ENCODE assay signal across 11 cellular contexts in the genomic region with DNA sequence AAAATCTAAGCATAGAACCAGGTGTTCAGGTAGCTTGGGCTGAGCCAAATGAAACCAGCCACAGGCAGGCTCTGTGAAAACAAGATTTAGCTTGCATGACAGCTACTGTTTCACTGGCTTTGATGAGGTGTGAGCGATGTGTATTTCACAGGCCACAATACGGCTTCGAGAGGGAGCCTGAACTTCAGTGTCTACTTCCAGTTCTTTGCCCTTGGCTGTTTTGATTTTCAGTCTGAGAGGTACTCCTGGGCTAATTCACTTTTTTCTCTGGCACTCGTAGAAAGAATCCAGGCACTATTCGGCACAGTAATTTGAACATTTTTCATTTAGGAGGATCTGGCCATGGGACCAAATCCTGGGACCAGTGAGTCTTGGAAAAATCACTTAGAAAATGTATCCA.
DNase-seq lines count a peak whose midpoint lies in the region; ATAC-seq and TF ChIP-seq lines count a peak whose summit lies in the region.
"Had no signal": no experiment of that assay in that cellular context is flagged by ENCODE, and none has a peak within 500 bp of the region (broad histone marks: within the 10 kb centered on the region; RNA-seq: fewer than 3 reads in every experiment).

No MANE protein-coding gene starts in this region.

- CTCF ChIA-PET in PC-9 (lab: Charles Lee) = interaction anchor here (0.7 to 1.3 kb wide), 2 partner anchors 91 to 633 kb away, joined by 3 to 5 read pairs; no protein-coding TSS in a partner anchor
- CTCF ChIA-PET in CD8-positive, alpha-beta T cell (lab: Charles Lee) = no interaction called here

- H3F3A ChIP-seq in PC-9 (ENCODE audit: insufficient read depth, low read depth) = peaks cover 44% of the 10 kb centered on the region

- peaks cover 51% of the 10 kb centered on the region for H3K4me1 ChIP-seq in PC-9 (replicated peaks; ENCODE audit: insufficient read depth)
- no peaks in the 10 kb centered on the region for H3K4me1 ChIP-seq in CD8-positive, alpha-beta T cell (ENCODE audit: insufficient read depth, low read length)

- no peak for TF ChIP-seq CTCF in PC-9 (conservative IDR thresholded peaks at IDR 0.05)
- no peak for TF ChIP-seq CTCF in CD8-positive, alpha-beta T cell (IDR thresholded peaks at IDR 0.05)

- no peaks in the 10 kb centered on the region for H3K36me3 Mint-ChIP-seq in CD8-positive, alpha-beta T cell
- H3K36me3 Mint-ChIP-seq: naive B cell had no signal

- H3K27ac ChIP-seq in PC-9 (peak overlapping the region; percentile 91), skin epidermis (peak overlapping the region in 20 of 21 experiments; percentile 7 to 87 (median 64))
- H3K27ac ChIP-seq in CD8-positive, alpha-beta T cell (ENCODE audit: low read depth, low read length) = no peak overlapping the region
- H3K27ac ChIP-seq: 22Rv1 had no signal

- H3K4me3 ChIP-seq in PC-9 (no peak overlapping the region), skin epidermis (no peak overlapping the region)
- H3K4me3 ChIP-seq in CD8-positive, alpha-beta T cell (ENCODE audit: low read depth, low read length) = no peak overlapping the region

- DNase-seq in NCI-H2107 treated with DMSO at 0.1 percent for 48 hours (lab: John Stamatoyannopoulos, UW; ENCODE audit: unreplicated experiment) = peak; percentile 49
- DNase-seq in NCI-H2107 (lab: John Stamatoyannopoulos, UW) = no peak
- peak in 1 of 2 experiments; percentile 51 for DNase-seq in PC-9
- no peak for DNase-seq in CD8-positive, alpha-beta T cell
- no peak for DNase-seq in NAMALWA (ENCODE audit: low spot score)
- no peak for DNase-seq in iPS-NIHi11 (ENCODE audit: low spot score)
- DNase-seq: activated CD8-positive, alpha-beta memory T cell treated with anti-CD3 and anti-CD28 coated beads, Interleukin-2, amount 50 U/mL, for 4 hours; naive B cell had no signal

- H3K9me3 Mint-ChIP-seq in CD8-positive, alpha-beta T cell = no peaks in the 10 kb centered on the region
- H3K9me3 Mint-ChIP-seq: naive B cell had no signal

- no peaks in the 10 kb centered on the region for H3K27me3 ChIP-seq in PC-9 (ENCODE audit: insufficient read depth, low read depth)
- H3K27me3 ChIP-seq in CD8-positive, alpha-beta T cell (ENCODE audit: insufficient read depth, low read length) = no peaks in the 10 kb centered on the region

- H3K4me1 Mint-ChIP-seq in CD8-positive, alpha-beta T cell (ENCODE audit: low read depth) = no peaks in the 10 kb centered on the region
- H3K4me1 Mint-ChIP-seq: naive B cell had no signal

- no peaks in the 10 kb centered on the region for H3K9me2 ChIP-seq in PC-9 (ENCODE audit: insufficient read depth)

- no peaks in the 10 kb centered on the region for H3K36me3 ChIP-seq in PC-9 (ENCODE audit: low read depth)
- H3K36me3 ChIP-seq in CD8-positive, alpha-beta T cell (ENCODE audit: insufficient read depth, low read length) = no peaks in the 10 kb centered on the region

- peak overlapping the region; percentile 46 for H3K4me2 ChIP-seq in PC-9

- H3K9me3 ChIP-seq in PC-9 (ENCODE audit: insufficient read depth, low read depth) = no peaks in the 10 kb centered on the region
- no peaks in the 10 kb centered on the region for H3K9me3 ChIP-seq in CD8-positive, alpha-beta T cell (ENCODE audit: low read length)

- peaks cover 2% of the 10 kb centered on the region for H3K27me3 Mint-ChIP-seq in CD8-positive, alpha-beta T cell (ENCODE audit: low read depth)

- peak; percentile 78 for ATAC-seq in esophagus mucosa
- no peak for ATAC-seq in CD8-positive, alpha-beta T cell

- TSS peak; percentile 59 for BruUV-seq in PC-9 (replicated peaks; lab: Mats Ljungman, UMichigan)

- H3K79me2 ChIP-seq in PC-9 (ENCODE audit: low read depth) = no peaks in the 10 kb centered on the region

- intact Hi-C loops in PC-9 (cut with micrococcal nuclease; ENCODE audit: unreplicated experiment) = loop anchor here (1.0 to 2.0 kb wide), 7 partner anchors 9 to 290 kb away; no protein-coding TSS in a partner anchor
- intact Hi-C loops in CD8-positive, alpha-beta T cell (cut with DNase I, micrococcal nuclease) = no loop called here

- no peak overlapping the region for H3K27ac Mint-ChIP-seq in CD8-positive, alpha-beta T cell
- H3K27ac Mint-ChIP-seq: naive B cell had no signal

- H2AFZ ChIP-seq in PC-9 = no peak overlapping the region

- POLR2A ChIA-PET in PC-9 (lab: Charles Lee; ENCODE audit: unreplicated experiment) = interaction anchor here (0.5 to 1.0 kb wide), 4 partner anchors 73 to 146 kb away, joined by 3 to 6 read pairs (median 4); no protein-coding TSS in a partner anchor
- POLR2A ChIA-PET in CD8-positive, alpha-beta T cell (lab: Charles Lee) = interaction anchor here (0.5 kb wide), 1 partner anchor 208 kb away, joined by 3 read pairs; no protein-coding TSS in a partner anchor

- H3K4me3 Mint-ChIP-seq in CD8-positive, alpha-beta T cell = no peak overlapping the region
- H3K4me3 Mint-ChIP-seq: naive B cell had no signal

- H4K20me1 ChIP-seq in PC-9 (ENCODE audit: insufficient read depth) = no peaks in the 10 kb centered on the region
